In the genomic region with DNA sequence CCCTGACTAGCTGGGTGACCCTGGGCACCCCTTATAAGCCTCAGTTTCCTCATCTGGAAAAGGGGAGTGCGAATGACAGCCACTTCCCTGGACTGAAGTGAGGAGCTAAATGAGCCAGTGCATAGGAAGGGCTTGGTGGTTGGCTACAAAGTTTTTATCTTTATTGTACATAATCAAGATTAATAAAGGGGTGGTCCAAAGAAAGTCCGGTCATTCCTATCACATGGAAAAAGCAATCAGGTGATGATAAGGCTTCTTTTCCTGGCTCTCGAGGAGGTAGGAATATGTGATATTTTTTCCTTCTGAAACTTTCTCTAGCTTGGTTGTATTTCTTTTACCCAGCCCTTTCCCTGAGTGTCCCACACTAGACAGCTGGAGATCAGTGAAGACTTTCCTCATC, we compare ENCODE assay signal across 20 cellular contexts.
"Had no signal": no experiment of that assay in that cellular context is flagged by ENCODE, and none has a peak within 500 bp of the region (broad histone marks: within the 10 kb centered on the region; RNA-seq: fewer than 3 reads in every experiment).

No MANE protein-coding gene starts in this region.

- H3K9ac ChIP-seq: KMS-11, SK-N-SH had no signal

- DNase-seq: Kasumi-1, MM.1S, NCI-H1092 treated with DMSO at 0.1 percent for 48 hours, NCI-H1436, NCI-H187, NCI-H2029, NCI-H2081 treated with DMSO at 0.1 percent for 48 hours, NCI-H2171, NCI-H226, NCI-H446, NCI-H510A, NCI-H524 treated with DMSO at 0.1 percent for 48 hours, NCI-H69, NCI-H774, SHP77, SK-N-SH had no signal

- H3K4me2 ChIP-seq: KMS-11, SK-N-SH had no signal

- FAIRE-seq: HTR-8/SVneo, K562 had no signal

- H3K9me3 ChIP-seq: SK-N-SH had no signal

- ATAC-seq: K562 had no signal

- H3K27ac ChIP-seq: KMS-11, RWPE1 had no signal

- H3K4me3 ChIP-seq: K562 had no signal
